4 cellular contexts compared by ENCODE assay signal in genomic region chr10:1778570-1778969, GRCh38. TPM values are rescaled to one million over a fixed set of nuclear protein-coding genes. Genes with fewer than 3 reads are reported as not detected.
"Had no signal": no experiment of that assay in that cellular context is flagged by ENCODE, and none has a peak within 500 bp of the region (broad histone marks: within the 10 kb centered on the region; RNA-seq: fewer than 3 reads in every experiment).

No MANE protein-coding gene starts in this region.

- DNase-seq: GDM1, GF-D8 had no signal

- H3K4me3 ChIP-seq: GM12878 had no signal

RNA-seq across cellular contexts. Expression of gene ADARB2, which starts 41.2 kb away (rescaled TPM):
- total RNA-seq: G401 had no signal
